Comparison of ENCODE assay signal across 1 cellular context in genomic region chr9:121593066-121593465, GRCh38.
TF ChIP-seq lines count a peak whose summit lies in the region.

No MANE protein-coding gene starts in this region.

TF ChIP-seq in H1, 55 proteins besides CTCF, POLR2A, EP300 and RAD21:
- TF ChIP-seq CREB1 (IDR thresholded peaks at IDR 0.05) (no peak), TAF1 (IDR thresholded peaks at IDR 0.05; ENCODE audit: low read depth, low read length) (no peak), ASH2L (IDR thresholded peaks at IDR 0.05; ENCODE audit: low read length) (no peak), KDM5A (IDR thresholded peaks at IDR 0.05; ENCODE audit: low read length) (no peak), POLR2AphosphoS5 (IDR thresholded peaks at IDR 0.05; ENCODE audit: low read depth, low read length) (no peak), RFX5 (IDR thresholded peaks at IDR 0.05; ENCODE audit: borderline replicate concordance, low read depth, low read length) (no peak), CEBPB (IDR thresholded peaks at IDR 0.05; ENCODE audit: low read depth, low read length) (no peak), GABPA (IDR thresholded peaks at IDR 0.05; ENCODE audit: borderline replicate concordance, insufficient read depth, low read length) (no peak), CBX8 (IDR thresholded peaks at IDR 0.05; ENCODE audit: borderline replicate concordance, low read depth, low read length) (no peak), NRF1 (IDR thresholded peaks at IDR 0.05; ENCODE audit: low read depth, low read length) (no peak), POU5F1 (IDR thresholded peaks at IDR 0.05; ENCODE audit: low read depth, low read length) (no peak), BCL11A (IDR thresholded peaks at IDR 0.05; ENCODE audit: low read depth in 2 of 2, low read length in 2 of 2) (no peak), CBX5 (IDR thresholded peaks at IDR 0.05; ENCODE audit: low read depth, low read length) (no peak), BRCA1 (IDR thresholded peaks at IDR 0.05; ENCODE audit: low read depth, low read length) (no peak), BACH1 (IDR thresholded peaks at IDR 0.05; ENCODE audit: low read length) (no peak), RXRA (IDR thresholded peaks at IDR 0.05; ENCODE audit: insufficient read depth, low read depth, low read length) (no peak)
- TF ChIP-seq, protein P1, sequence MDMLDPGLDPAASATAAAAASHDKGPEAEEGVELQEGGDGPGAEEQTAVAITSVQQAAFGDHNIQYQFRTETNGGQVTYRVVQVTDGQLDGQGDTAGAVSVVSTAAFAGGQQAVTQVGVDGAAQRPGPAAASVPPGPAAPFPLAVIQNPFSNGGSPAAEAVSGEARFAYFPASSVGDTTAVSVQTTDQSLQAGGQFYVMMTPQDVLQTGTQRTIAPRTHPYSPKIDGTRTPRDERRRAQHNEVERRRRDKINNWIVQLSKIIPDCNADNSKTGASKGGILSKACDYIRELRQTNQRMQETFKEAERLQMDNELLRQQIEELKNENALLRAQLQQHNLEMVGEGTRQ (IDR thresholded peaks at IDR 0.05; ENCODE audit: low read length), result no peak
TF ChIP-seq in H1: peak in this region for 0.
